In the genomic region with DNA sequence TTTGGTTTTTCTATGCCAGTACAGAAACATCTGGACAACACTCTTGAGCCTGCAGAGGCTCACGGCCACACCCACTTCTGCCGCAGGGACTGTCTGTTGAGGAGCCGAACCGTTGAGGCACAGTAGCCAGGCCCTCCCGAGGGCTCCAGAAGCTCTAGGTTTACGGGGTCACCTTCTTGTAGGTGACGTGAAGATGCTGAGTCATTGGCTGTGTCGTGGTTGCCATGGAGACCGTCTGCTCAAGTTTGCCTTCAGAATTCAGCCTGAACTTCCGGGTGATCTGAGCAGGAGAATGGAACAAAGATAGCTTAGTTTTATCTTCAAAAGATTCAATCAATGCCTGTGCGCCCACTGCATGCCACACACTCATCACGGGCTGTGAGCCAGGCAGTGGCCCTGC, we compare ENCODE assay signal across 17 cellular contexts. TPM values are rescaled to one million over a fixed set of nuclear protein-coding genes. Genes with fewer than 3 reads are reported as not detected.
DNase-seq lines count a peak whose midpoint lies in the region; ATAC-seq, FAIRE-seq and TF ChIP-seq lines count a peak whose summit lies in the region.
"Had no signal": no experiment of that assay in that cellular context is flagged by ENCODE, and none has a peak within 500 bp of the region (broad histone marks: within the 10 kb centered on the region; RNA-seq: fewer than 3 reads in every experiment).

No MANE protein-coding gene starts in this region.

- no peaks in the 10 kb centered on the region for H3K27me3 Mint-ChIP-seq in activated T-helper 2 cell treated with anti-CD3 and anti-CD28 coated beads, Interferon-gamma antibody, Interleukin-2, Interleukin-4, amounts not matched to agents 10 μg/mL and 5 μg/mL and 100 μg/mL, durations not matched to agents 14 hours and 24 hours and 36 hours (ENCODE audit: low read depth)
- H3K27me3 Mint-ChIP-seq: activated naive CD8-positive, alpha-beta T cell treated with anti-CD3 and anti-CD28 coated beads, Interleukin-2, amount 50 U/mL, for 24 hours; stimulated activated naive CD8-positive, alpha-beta T cell treated with anti-CD3 and anti-CD28 coated beads, Interleukin-15, Interleukin-2, amounts not matched to agents 100 ng/mL and 50 ng/mL, for 24 hours had no signal

- H3K27me3 ChIP-seq in bronchial epithelial cell (ENCODE audit: control insufficient read depth, insufficient read depth, low read length), result no peaks in the 10 kb centered on the region

- no peak for FAIRE-seq in bronchial epithelial cell (lab: Jason Lieb, UNC)
- FAIRE-seq: colon had no signal

- DNase-seq in AG08395 (ENCODE audit: low spot score) (peak; percentile 48), HT1080 (ENCODE audit: low read depth) (peak; percentile 48), bronchial epithelial cell (ENCODE audit: low read depth) (peak; percentile 24), iPS-NIHi7 (ENCODE audit: extremely low spot score) (peak; percentile 54), dedifferentiated amniotic fluid mesenchymal stem cell (ENCODE audit: extremely low spot score) (no peak), DMS114 treated with DMSO at 0.1 percent for 48 hours (lab: John Stamatoyannopoulos, UW; ENCODE audit: unreplicated experiment) (no peak)
- no peak for DNase-seq in activated T-helper 2 cell treated with anti-CD3 and anti-CD28 coated beads, Interferon-gamma antibody, Interleukin-2, Interleukin-4, amounts not matched to agents 10 μg/mL and 5 μg/mL and 100 μg/mL, durations not matched to agents 14 hours and 24 hours and 36 hours (ENCODE audit: low spot score)
- DNase-seq: activated naive CD8-positive, alpha-beta T cell treated with anti-CD3 and anti-CD28 coated beads, Interleukin-2, amount 50 U/mL, for 24 hours; NCI-H1930; NCI-H69; Right ventricle myocardium superior had no signal

- intact Hi-C loops in activated T-helper 2 cell treated with anti-CD3 and anti-CD28 coated beads, Interferon-gamma antibody, Interleukin-2, Interleukin-4, amounts not matched to agents 10 μg/mL and 5 μg/mL and 100 μg/mL, durations not matched to agents 14 hours and 24 hours and 36 hours (cut with micrococcal nuclease), result no loop called here

- no peaks in the 10 kb centered on the region for H3K4me1 Mint-ChIP-seq in activated T-helper 2 cell treated with anti-CD3 and anti-CD28 coated beads, Interferon-gamma antibody, Interleukin-2, Interleukin-4, amounts not matched to agents 10 μg/mL and 5 μg/mL and 100 μg/mL, durations not matched to agents 14 hours and 24 hours and 36 hours (ENCODE audit: low read depth)
- H3K4me1 Mint-ChIP-seq: activated naive CD8-positive, alpha-beta T cell treated with anti-CD3 and anti-CD28 coated beads, Interleukin-2, amount 50 U/mL, for 24 hours; mesothelial cell of epicardium had no signal

- peaks cover 42% of the 10 kb centered on the region for H3K36me3 Mint-ChIP-seq in activated T-helper 2 cell treated with anti-CD3 and anti-CD28 coated beads, Interferon-gamma antibody, Interleukin-2, Interleukin-4, amounts not matched to agents 10 μg/mL and 5 μg/mL and 100 μg/mL, durations not matched to agents 14 hours and 24 hours and 36 hours (ENCODE audit: low read depth)

- no peak overlapping the region for H3K27ac Mint-ChIP-seq in activated T-helper 2 cell treated with anti-CD3 and anti-CD28 coated beads, Interferon-gamma antibody, Interleukin-2, Interleukin-4, amounts not matched to agents 10 μg/mL and 5 μg/mL and 100 μg/mL, durations not matched to agents 14 hours and 24 hours and 36 hours
- H3K27ac Mint-ChIP-seq: activated naive CD8-positive, alpha-beta T cell treated with anti-CD3 and anti-CD28 coated beads, Interleukin-2, amount 50 U/mL, for 24 hours; mesothelial cell of epicardium; stimulated activated naive CD8-positive, alpha-beta T cell treated with anti-CD3 and anti-CD28 coated beads, Interleukin-15, Interleukin-2, amounts not matched to agents 100 ng/mL and 50 ng/mL, for 24 hours; T-helper 2 cell treated with Interferon-gamma antibody and Interleukin-4, amounts not matched to agents 5 μg/mL and 100 μg/mL, for 36 hours had no signal

- no peak overlapping the region for H3K4me3 Mint-ChIP-seq in activated T-helper 2 cell treated with anti-CD3 and anti-CD28 coated beads, Interferon-gamma antibody, Interleukin-2, Interleukin-4, amounts not matched to agents 10 μg/mL and 5 μg/mL and 100 μg/mL, durations not matched to agents 14 hours and 24 hours and 36 hours (ENCODE audit: low read depth)
- H3K4me3 Mint-ChIP-seq: activated naive CD8-positive, alpha-beta T cell treated with anti-CD3 and anti-CD28 coated beads, Interleukin-2, amount 50 U/mL, for 24 hours; mesothelial cell of epicardium; stimulated activated naive CD8-positive, alpha-beta T cell treated with anti-CD3 and anti-CD28 coated beads, Interleukin-15, Interleukin-2, amounts not matched to agents 100 ng/mL and 50 ng/mL, for 24 hours; T-helper 2 cell treated with Interferon-gamma antibody and Interleukin-4, amounts not matched to agents 5 μg/mL and 100 μg/mL, for 36 hours had no signal

- no peak overlapping the region for H3K4me3 ChIP-seq in bronchial epithelial cell (ENCODE audit: low read depth, low read length)
- H3K4me3 ChIP-seq: smooth muscle cell had no signal

- H3K9me3 Mint-ChIP-seq in activated T-helper 2 cell treated with anti-CD3 and anti-CD28 coated beads, Interferon-gamma antibody, Interleukin-2, Interleukin-4, amounts not matched to agents 10 μg/mL and 5 μg/mL and 100 μg/mL, durations not matched to agents 14 hours and 24 hours and 36 hours, result peaks cover 32% of the 10 kb centered on the region

- no peak for ATAC-seq in HG03135 (IDR thresholded peaks at IDR 0.05; ENCODE audit: unreplicated experiment)
- ATAC-seq: activated naive CD8-positive, alpha-beta T cell treated with anti-CD3 and anti-CD28 coated beads, Interleukin-2, amount 50 U/mL, for 24 hours had no signal

- H3K36me3 ChIP-seq in bronchial epithelial cell (ENCODE audit: control insufficient read depth, insufficient read depth, low read length), result peaks cover 9% of the 10 kb centered on the region

- TF ChIP-seq CTCF in bronchial epithelial cell (IDR thresholded peaks at IDR 0.05; ENCODE audit: insufficient read depth, low read length, severe bottlenecking), result no peak

RNA-seq across cellular contexts. Expression of a gene that starts 25.9 kb away (rescaled TPM):
- 21.6 and 22.8 TPM in 2 replicates for total RNA-seq in HT1080 (2014; rRNA removed; shearing (Covaris generic))
- polyA plus RNA-seq in HT1080 (2015; cell fraction: cytosol; rRNA removed), result 21.8 and 27.1 TPM in 2 replicates
- polyA plus RNA-seq in HT1080 (2015; cell fraction: nucleus; rRNA removed), result 15.7 and 17.1 TPM in 2 replicates
- 18.4 and 19.5 TPM in 2 replicates for total RNA-seq in bronchial epithelial cell
- total RNA-seq in activated T-helper 2 cell treated with anti-CD3 and anti-CD28 coated beads, Interferon-gamma antibody, Interleukin-2, Interleukin-4, amounts not matched to agents 10 μg/mL and 5 μg/mL and 100 μg/mL, durations not matched to agents 14 hours and 24 hours and 36 hours, result 0.16 and 0.27 TPM in 2 replicates

RNA-seq across cellular contexts. Expression of a gene that starts 52.5 kb away (rescaled TPM):
- 103 TPM in 2 replicates for total RNA-seq in HT1080 (2014; rRNA removed; shearing (Covaris generic))
- polyA plus RNA-seq in HT1080 (2015; cell fraction: cytosol; rRNA removed), result 61.0 and 63.0 TPM in 2 replicates
- polyA plus RNA-seq in HT1080 (2015; cell fraction: nucleus; rRNA removed), result 24.3 and 25.5 TPM in 2 replicates
- total RNA-seq in bronchial epithelial cell, result 50.2 and 54.8 TPM in 2 replicates
- total RNA-seq in activated T-helper 2 cell treated with anti-CD3 and anti-CD28 coated beads, Interferon-gamma antibody, Interleukin-2, Interleukin-4, amounts not matched to agents 10 μg/mL and 5 μg/mL and 100 μg/mL, durations not matched to agents 14 hours and 24 hours and 36 hours, result 48.7 and 53.3 TPM in 2 replicates

RNA-seq across cellular contexts. Expression of a gene that starts 53.0 kb away (rescaled TPM):
- 67.6 and 69.7 TPM in 2 replicates for total RNA-seq in HT1080 (2014; rRNA removed; shearing (Covaris generic))
- polyA plus RNA-seq in HT1080 (2015; cell fraction: cytosol; rRNA removed), result 46.3 and 50.0 TPM in 2 replicates
- polyA plus RNA-seq in HT1080 (2015; cell fraction: nucleus; rRNA removed), result 108 and 124 TPM in 2 replicates
- total RNA-seq in bronchial epithelial cell, result 51.3 and 66.6 TPM in 2 replicates
- total RNA-seq in activated T-helper 2 cell treated with anti-CD3 and anti-CD28 coated beads, Interferon-gamma antibody, Interleukin-2, Interleukin-4, amounts not matched to agents 10 μg/mL and 5 μg/mL and 100 μg/mL, durations not matched to agents 14 hours and 24 hours and 36 hours, result 117 TPM in 2 replicates

Comparison
In these comparisons a context has a peak if more than half of its experiments do, and no peak if none do; other contexts are left out.
1. DNase-seq: peak in AG08395 (single experiment), HT1080 (single experiment), bronchial epithelial cell (single experiment) and iPS-NIHi7 (single experiment); none in activated T-helper 2 cell treated with anti-CD3 and anti-CD28 coated beads, Interferon-gamma antibody, Interleukin-2, Interleukin-4, amounts not matched to agents 10 μg/mL and 5 μg/mL and 100 μg/mL, durations not matched to agents 14 hours and 24 hours and 36 hours (single experiment), dedifferentiated amniotic fluid mesenchymal stem cell (single experiment) and DMS114 treated with DMSO at 0.1 percent for 48 hours (single experiment).
2. RNA of a gene that starts 25.9 kb away (total RNA-seq): 21.6 to 22.8 TPM in HT1080 and 18.4 to 19.5 TPM in bronchial epithelial cell; 0.16 to 0.27 TPM in activated T-helper 2 cell treated with anti-CD3 and anti-CD28 coated beads, Interferon-gamma antibody, Interleukin-2, Interleukin-4, amounts not matched to agents 10 μg/mL and 5 μg/mL and 100 μg/mL, durations not matched to agents 14 hours and 24 hours and 36 hours; every median in the first group is over 10 times any median in the second.